ENCODE assay signal across 1 cellular context in the genomic region with DNA sequence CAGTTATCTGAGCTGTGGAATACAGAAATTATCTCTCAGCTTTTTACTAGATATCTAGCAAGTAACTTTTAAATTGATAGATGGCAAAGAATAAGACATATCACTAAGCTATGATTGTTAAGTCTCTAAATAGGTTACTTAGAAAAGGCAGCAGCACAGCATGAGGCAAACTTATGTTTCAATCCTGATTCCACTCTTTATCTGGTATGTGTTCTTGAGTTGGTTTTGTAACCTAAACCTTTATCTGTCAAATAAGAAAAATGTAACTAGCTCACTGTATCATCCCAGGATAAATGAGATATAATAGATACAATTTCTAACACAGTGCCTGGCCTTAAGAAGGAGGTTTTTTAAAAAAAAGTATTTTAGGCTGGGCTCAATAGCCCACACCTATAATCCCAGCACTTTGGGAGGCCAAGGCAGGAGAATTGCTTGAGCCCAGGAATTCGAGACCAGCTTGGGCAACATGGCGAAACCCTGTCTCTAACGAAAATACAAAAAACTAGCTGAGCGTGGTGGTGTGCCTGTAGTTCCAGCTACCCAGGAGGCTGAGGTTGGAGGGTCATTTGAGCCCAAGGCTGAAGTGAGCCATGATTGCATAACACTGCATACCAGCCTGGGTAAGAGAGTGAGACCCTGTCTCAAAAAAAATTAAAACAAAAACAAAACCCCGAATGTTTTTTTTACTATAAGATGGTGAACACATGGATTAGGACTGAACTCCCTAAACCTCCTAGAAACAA.
TF ChIP-seq lines count a peak whose summit lies in the region.

No MANE protein-coding gene starts in this region.

TF ChIP-seq in HepG2, 621 proteins besides CTCF, POLR2A, EP300 and RAD21 (continued from another document and continues in another):
- TF ChIP-seq ZMYM4 (CRISPR knock-in tag; IDR thresholded peaks at IDR 0.05) = peak; percentile 70
- no peak for TF ChIP-seq ZBTB46 (CRISPR knock-in tag; IDR thresholded peaks at IDR 0.05; ENCODE audit: borderline replicate concordance)
- 0 out of 2 replicates have a peak, but pooled peaks have one; percentile 24 for TF ChIP-seq PATZ1 (CRISPR knock-in tag; IDR thresholded peaks at IDR 0.05)
- 0 out of 2 replicates have a peak, but pooled peaks have one; percentile 20 for TF ChIP-seq TARDBP (CRISPR knock-in tag; IDR thresholded peaks at IDR 0.05)
- no peak for TF ChIP-seq RFXANK (CRISPR knock-in tag; IDR thresholded peaks at IDR 0.05)
- peak; percentile 83 for TF ChIP-seq CEBPG (CRISPR knock-in tag; IDR thresholded peaks at IDR 0.05)
- no peak for TF ChIP-seq PHF20 (CRISPR knock-in tag; IDR thresholded peaks at IDR 0.05)
- peak; percentile 88 for TF ChIP-seq RXRB (CRISPR knock-in tag; IDR thresholded peaks at IDR 0.05; ENCODE audit: borderline replicate concordance)
- TF ChIP-seq, protein P1, sequence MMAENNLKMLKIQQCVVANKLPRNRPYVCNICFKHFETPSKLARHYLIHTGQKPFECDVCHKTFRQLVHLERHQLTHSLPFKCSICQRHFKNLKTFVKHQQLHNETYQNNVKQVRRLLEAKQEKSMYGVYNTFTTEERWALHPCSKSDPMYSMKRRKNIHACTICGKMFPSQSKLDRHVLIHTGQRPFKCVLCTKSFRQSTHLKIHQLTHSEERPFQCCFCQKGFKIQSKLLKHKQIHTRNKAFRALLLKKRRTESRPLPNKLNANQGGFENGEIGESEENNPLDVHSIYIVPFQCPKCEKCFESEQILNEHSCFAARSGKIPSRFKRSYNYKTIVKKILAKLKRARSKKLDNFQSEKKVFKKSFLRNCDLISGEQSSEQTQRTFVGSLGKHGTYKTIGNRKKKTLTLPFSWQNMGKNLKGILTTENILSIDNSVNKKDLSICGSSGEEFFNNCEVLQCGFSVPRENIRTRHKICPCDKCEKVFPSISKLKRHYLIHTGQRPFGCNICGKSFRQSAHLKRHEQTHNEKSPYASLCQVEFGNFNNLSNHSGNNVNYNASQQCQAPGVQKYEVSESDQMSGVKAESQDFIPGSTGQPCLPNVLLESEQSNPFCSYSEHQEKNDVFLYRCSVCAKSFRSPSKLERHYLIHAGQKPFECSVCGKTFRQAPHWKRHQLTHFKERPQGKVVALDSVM (CRISPR knock-in tag; IDR thresholded peaks at IDR 0.05) = peak; percentile 83
- 0 out of 2 replicates have a peak, but pooled peaks have one; percentile 24 for TF ChIP-seq REPIN1 (CRISPR knock-in tag; IDR thresholded peaks at IDR 0.05; ENCODE audit: borderline replicate concordance, low read depth)
- no peak for TF ChIP-seq KLF16 (CRISPR knock-in tag; IDR thresholded peaks at IDR 0.05)
- TF ChIP-seq TEAD3 (CRISPR knock-in tag; optimal IDR thresholded peaks at IDR 0.05; ENCODE audit: borderline replicate concordance) = peak; percentile 93
- TF ChIP-seq SAFB2 (CRISPR knock-in tag; IDR thresholded peaks at IDR 0.05; ENCODE audit: borderline replicate concordance, low read depth) = no peak
- 0 out of 2 replicates have a peak, but pooled peaks have one; percentile 30 for TF ChIP-seq GATAD2A (CRISPR knock-in tag; IDR thresholded peaks at IDR 0.05)
- TF ChIP-seq, protein P2, sequence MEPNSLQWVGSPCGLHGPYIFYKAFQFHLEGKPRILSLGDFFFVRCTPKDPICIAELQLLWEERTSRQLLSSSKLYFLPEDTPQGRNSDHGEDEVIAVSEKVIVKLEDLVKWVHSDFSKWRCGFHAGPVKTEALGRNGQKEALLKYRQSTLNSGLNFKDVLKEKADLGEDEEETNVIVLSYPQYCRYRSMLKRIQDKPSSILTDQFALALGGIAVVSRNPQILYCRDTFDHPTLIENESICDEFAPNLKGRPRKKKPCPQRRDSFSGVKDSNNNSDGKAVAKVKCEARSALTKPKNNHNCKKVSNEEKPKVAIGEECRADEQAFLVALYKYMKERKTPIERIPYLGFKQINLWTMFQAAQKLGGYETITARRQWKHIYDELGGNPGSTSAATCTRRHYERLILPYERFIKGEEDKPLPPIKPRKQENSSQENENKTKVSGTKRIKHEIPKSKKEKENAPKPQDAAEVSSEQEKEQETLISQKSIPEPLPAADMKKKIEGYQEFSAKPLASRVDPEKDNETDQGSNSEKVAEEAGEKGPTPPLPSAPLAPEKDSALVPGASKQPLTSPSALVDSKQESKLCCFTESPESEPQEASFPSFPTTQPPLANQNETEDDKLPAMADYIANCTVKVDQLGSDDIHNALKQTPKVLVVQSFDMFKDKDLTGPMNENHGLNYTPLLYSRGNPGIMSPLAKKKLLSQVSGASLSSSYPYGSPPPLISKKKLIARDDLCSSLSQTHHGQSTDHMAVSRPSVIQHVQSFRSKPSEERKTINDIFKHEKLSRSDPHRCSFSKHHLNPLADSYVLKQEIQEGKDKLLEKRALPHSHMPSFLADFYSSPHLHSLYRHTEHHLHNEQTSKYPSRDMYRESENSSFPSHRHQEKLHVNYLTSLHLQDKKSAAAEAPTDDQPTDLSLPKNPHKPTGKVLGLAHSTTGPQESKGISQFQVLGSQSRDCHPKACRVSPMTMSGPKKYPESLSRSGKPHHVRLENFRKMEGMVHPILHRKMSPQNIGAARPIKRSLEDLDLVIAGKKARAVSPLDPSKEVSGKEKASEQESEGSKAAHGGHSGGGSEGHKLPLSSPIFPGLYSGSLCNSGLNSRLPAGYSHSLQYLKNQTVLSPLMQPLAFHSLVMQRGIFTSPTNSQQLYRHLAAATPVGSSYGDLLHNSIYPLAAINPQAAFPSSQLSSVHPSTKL (CRISPR knock-in tag; IDR thresholded peaks at IDR 0.05) = peak; percentile 45
- TF ChIP-seq MED1 (CRISPR knock-in tag; IDR thresholded peaks at IDR 0.05) = peak; percentile 26; the same call in 1 of the 2 replicates
- TF ChIP-seq, protein P3, sequence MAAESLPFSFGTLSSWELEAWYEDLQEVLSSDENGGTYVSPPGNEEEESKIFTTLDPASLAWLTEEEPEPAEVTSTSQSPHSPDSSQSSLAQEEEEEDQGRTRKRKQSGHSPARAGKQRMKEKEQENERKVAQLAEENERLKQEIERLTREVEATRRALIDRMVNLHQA (CRISPR knock-in tag; IDR thresholded peaks at IDR 0.05) = no peak
- TF ChIP-seq, protein P4, sequence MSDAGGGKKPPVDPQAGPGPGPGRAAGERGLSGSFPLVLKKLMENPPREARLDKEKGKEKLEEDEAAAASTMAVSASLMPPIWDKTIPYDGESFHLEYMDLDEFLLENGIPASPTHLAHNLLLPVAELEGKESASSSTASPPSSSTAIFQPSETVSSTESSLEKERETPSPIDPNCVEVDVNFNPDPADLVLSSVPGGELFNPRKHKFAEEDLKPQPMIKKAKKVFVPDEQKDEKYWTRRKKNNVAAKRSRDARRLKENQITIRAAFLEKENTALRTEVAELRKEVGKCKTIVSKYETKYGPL (CRISPR knock-in tag; IDR thresholded peaks at IDR 0.05) = peak; percentile 95
- peak; percentile 72; the same call in 1 of the 2 replicates for TF ChIP-seq HOMEZ (CRISPR knock-in tag; IDR thresholded peaks at IDR 0.05; ENCODE audit: low read depth)
- TF ChIP-seq, protein P5, sequence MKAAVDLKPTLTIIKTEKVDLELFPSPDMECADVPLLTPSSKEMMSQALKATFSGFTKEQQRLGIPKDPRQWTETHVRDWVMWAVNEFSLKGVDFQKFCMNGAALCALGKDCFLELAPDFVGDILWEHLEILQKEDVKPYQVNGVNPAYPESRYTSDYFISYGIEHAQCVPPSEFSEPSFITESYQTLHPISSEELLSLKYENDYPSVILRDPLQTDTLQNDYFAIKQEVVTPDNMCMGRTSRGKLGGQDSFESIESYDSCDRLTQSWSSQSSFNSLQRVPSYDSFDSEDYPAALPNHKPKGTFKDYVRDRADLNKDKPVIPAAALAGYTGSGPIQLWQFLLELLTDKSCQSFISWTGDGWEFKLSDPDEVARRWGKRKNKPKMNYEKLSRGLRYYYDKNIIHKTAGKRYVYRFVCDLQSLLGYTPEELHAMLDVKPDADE (CRISPR knock-in tag; IDR thresholded peaks at IDR 0.05) = no peak
- TF ChIP-seq, protein P6, sequence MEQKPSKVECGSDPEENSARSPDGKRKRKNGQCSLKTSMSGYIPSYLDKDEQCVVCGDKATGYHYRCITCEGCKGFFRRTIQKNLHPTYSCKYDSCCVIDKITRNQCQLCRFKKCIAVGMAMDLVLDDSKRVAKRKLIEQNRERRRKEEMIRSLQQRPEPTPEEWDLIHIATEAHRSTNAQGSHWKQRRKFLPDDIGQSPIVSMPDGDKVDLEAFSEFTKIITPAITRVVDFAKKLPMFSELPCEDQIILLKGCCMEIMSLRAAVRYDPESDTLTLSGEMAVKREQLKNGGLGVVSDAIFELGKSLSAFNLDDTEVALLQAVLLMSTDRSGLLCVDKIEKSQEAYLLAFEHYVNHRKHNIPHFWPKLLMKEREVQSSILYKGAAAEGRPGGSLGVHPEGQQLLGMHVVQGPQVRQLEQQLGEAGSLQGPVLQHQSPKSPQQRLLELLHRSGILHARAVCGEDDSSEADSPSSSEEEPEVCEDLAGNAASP (CRISPR knock-in tag; IDR thresholded peaks at IDR 0.05; ENCODE audit: borderline replicate concordance) = peak; percentile 94; the same call in 1 of the 2 replicates
- 0 out of 2 replicates have a peak, but pooled peaks have one; percentile 57 for TF ChIP-seq ZNF274 (CRISPR knock-in tag; IDR thresholded peaks at IDR 0.05)
- TF ChIP-seq, protein P7, sequence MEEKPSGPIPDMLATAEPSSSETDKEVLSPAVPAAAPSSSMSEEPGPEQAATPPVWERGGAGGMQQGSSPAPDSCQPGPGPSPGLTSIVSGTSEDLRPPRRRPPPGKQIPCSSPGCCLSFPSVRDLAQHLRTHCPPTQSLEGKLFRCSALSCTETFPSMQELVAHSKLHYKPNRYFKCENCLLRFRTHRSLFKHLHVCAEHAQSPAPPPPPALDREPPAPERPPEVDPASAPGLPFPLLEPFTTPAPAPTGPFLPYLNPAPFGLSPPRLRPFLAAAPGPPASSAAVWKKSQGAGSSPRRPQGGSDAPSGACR (CRISPR knock-in tag; IDR thresholded peaks at IDR 0.05) = no peak
- peak; percentile 73; the same call in 1 of the 2 replicates for TF ChIP-seq CEBPB (IDR thresholded peaks at IDR 0.05; ENCODE audit: borderline replicate concordance, low read depth, low read length)
- TF ChIP-seq THAP11 (CRISPR knock-in tag; IDR thresholded peaks at IDR 0.05) = peak; percentile 14; the same call in 1 of the 2 replicates
- 0 out of 2 replicates have a peak, but pooled peaks have one; percentile 16 for TF ChIP-seq SALL1 (CRISPR knock-in tag; IDR thresholded peaks at IDR 0.05)
- TF ChIP-seq NR2F6 (IDR thresholded peaks at IDR 0.05) = no peak
- TF ChIP-seq NR2F6 (CRISPR knock-in tag; IDR thresholded peaks at IDR 0.05) = peak; percentile 7; the same call in 1 of the 2 replicates
- 0 out of 2 replicates have a peak, but pooled peaks have one; percentile 40 for TF ChIP-seq NCOA2 (CRISPR knock-in tag; IDR thresholded peaks at IDR 0.05)
- TF ChIP-seq PLSCR1 (CRISPR knock-in tag; IDR thresholded peaks at IDR 0.05; ENCODE audit: borderline replicate concordance) = no peak
